Comparison of ENCODE assay signal across 8 cellular contexts in genomic region chrX:138026211-138026610, GRCh38.
DNase-seq lines count a peak whose midpoint lies in the region; ATAC-seq and TF ChIP-seq lines count a peak whose summit lies in the region.

No MANE protein-coding gene starts in this region.

- ATAC-seq in GM19328 (IDR thresholded peaks at IDR 0.05; ENCODE audit: unreplicated experiment): peak; percentile 57
- ATAC-seq in GM21619 (IDR thresholded peaks at IDR 0.05; ENCODE audit: unreplicated experiment): no peak

- DNase-seq in AG20443 (ENCODE audit: low spot score) (peak; percentile 9), NAMALWA (ENCODE audit: low spot score) (peak; percentile 15), epithelial cell of esophagus (ENCODE audit: low read depth) (peak; percentile 1), activated gamma-delta T cell treated with Interleukin-2 at 50 U/mL for 16 hours (no peak), middle frontal gyrus (ENCODE audit: extremely low spot score, low spot score) (no peak)
- DNase-seq in activated CD4-positive, alpha-beta T cell treated with anti-CD3 and anti-CD28 coated beads for 4 hours: no peak

- H3K4me3 ChIP-seq in epithelial cell of esophagus (ENCODE audit: low read length): no peak overlapping the region

- no peak for TF ChIP-seq CTCF in epithelial cell of esophagus (IDR thresholded peaks at IDR 0.05; ENCODE audit: insufficient read depth, low read depth, low read length, missing control alignments)

Comparison
In these comparisons a context has a peak if more than half of its experiments do, and no peak if none do; other contexts are left out.
1. DNase-seq: peak in AG20443 (single experiment), NAMALWA (single experiment) and epithelial cell of esophagus (single experiment); none in activated gamma-delta T cell treated with Interleukin-2 at 50 U/mL for 16 hours (single experiment), middle frontal gyrus (single experiment) and activated CD4-positive, alpha-beta T cell treated with anti-CD3 and anti-CD28 coated beads for 4 hours (0 of 2).